8 cellular contexts compared by ENCODE assay signal in genomic region chr2:70190086-70190412, GRCh38. TPM values are rescaled to one million over a fixed set of nuclear protein-coding genes. Genes with fewer than 3 reads are reported as not detected.
A peak's percentile ranks its signal among the peaks of the same experiment; 100 is the strongest.
DNase-seq lines count a peak whose midpoint lies in the region; ATAC-seq, FAIRE-seq and TF ChIP-seq lines count a peak whose summit lies in the region.

No MANE protein-coding gene starts in this region.

- H3K9ac ChIP-seq in astrocyte (ENCODE audit: low read length) (peak overlapping the region; percentile 90), iPS-15b (ENCODE audit: low read depth, low read length) (peak overlapping the region; percentile 88)

- no peak for TF ChIP-seq CTCF in astrocyte (IDR thresholded peaks at IDR 0.05; ENCODE audit: insufficient read depth, low read depth, low read length)

- H2AFZ ChIP-seq in astrocyte (ENCODE audit: low read depth, low read length), result peak overlapping the region; percentile 88

- H3K9me3 ChIP-seq in astrocyte (ENCODE audit: insufficient read depth, low read depth, low read length) (no peaks in the 10 kb centered on the region), iPS-15b (ENCODE audit: control insufficient read depth, insufficient read depth, low read length) (no peaks in the 10 kb centered on the region)

- peak overlapping the region; percentile 85 for H3K4me3 ChIP-seq in astrocyte (ENCODE audit: insufficient read depth, low read depth, low read length)
- peak overlapping the region; percentile 96 for H3K4me3 ChIP-seq in iPS-15b (ENCODE audit: low read depth, low read length)

- no peaks in the 10 kb centered on the region for H3K79me2 ChIP-seq in astrocyte (ENCODE audit: insufficient read depth, low read length)

- H3K27me3 ChIP-seq in astrocyte (ENCODE audit: insufficient read depth, low read length) (no peaks in the 10 kb centered on the region), iPS-15b (ENCODE audit: control insufficient read depth, insufficient read depth, low read length) (no peaks in the 10 kb centered on the region)

- no peaks in the 10 kb centered on the region for H4K20me1 ChIP-seq in astrocyte (ENCODE audit: insufficient read depth, low read length)

- peak overlapping the region; percentile 92 for H3K27ac ChIP-seq in astrocyte (ENCODE audit: low read depth, low read length)

- peak overlapping the region; percentile 93 for H3K4me3 Mint-ChIP-seq in astrocyte (ENCODE audit: unreplicated experiment)

- H3K27me3 Mint-ChIP-seq in astrocyte (ENCODE audit: low read depth, unreplicated experiment), result no peaks in the 10 kb centered on the region

- H3K9me3 Mint-ChIP-seq in astrocyte (ENCODE audit: unreplicated experiment), result no peaks in the 10 kb centered on the region

- no peak for ATAC-seq in activated CD4-positive, CD25-positive, alpha-beta regulatory T cell treated with anti-CD3 and anti-CD28 coated beads, Interleukin-2, amount 50 U/mL, for 24 hours
- ATAC-seq in HG02588 (IDR thresholded peaks at IDR 0.05; ENCODE audit: unreplicated experiment), result peak; percentile 20

- peaks cover 11% of the 10 kb centered on the region for H3K4me1 Mint-ChIP-seq in astrocyte (ENCODE audit: low read depth, unreplicated experiment)

- peak; percentile 44 for DNase-seq in activated CD4-positive, CD25-positive, alpha-beta regulatory T cell treated with anti-CD3 and anti-CD28 coated beads, Interleukin-2, amount 50 U/mL, for 72 hours
- DNase-seq in NCI-H2227 treated with DMSO at 0.1 percent for 48 hours (lab: John Stamatoyannopoulos, UW) (peak; percentile 45), astrocyte (ENCODE audit: low read depth) (no peak), hippocampal formation (lab: John Stamatoyannopoulos, UW) (no peak)
- peak; percentile 30 to 37 for DNase-seq in stimulated activated CD4-positive, alpha-beta T cell treated with anti-CD3 and anti-CD28 coated beads, Interleukin-2, amount 100 ng/mL, for 48 hours

- peak overlapping the region; percentile 86 for H3K4me2 ChIP-seq in astrocyte (ENCODE audit: low read length)

- H3K27ac Mint-ChIP-seq in astrocyte (ENCODE audit: unreplicated experiment), result peak overlapping the region; percentile 100

- H3K4me1 ChIP-seq in astrocyte (ENCODE audit: insufficient read depth, low read length) (peaks cover 5% of the 10 kb centered on the region), iPS-15b (ENCODE audit: control insufficient read depth, insufficient read depth, low read length) (no peaks in the 10 kb centered on the region)

- no peak for FAIRE-seq in astrocyte (lab: Jason Lieb, UNC)

- no peaks in the 10 kb centered on the region for H3K36me3 Mint-ChIP-seq in astrocyte (ENCODE audit: low read depth, unreplicated experiment)

- H3K36me3 ChIP-seq in astrocyte (ENCODE audit: insufficient read depth, low read length) (no peaks in the 10 kb centered on the region), iPS-15b (ENCODE audit: control insufficient read depth, insufficient read depth, low read length) (no peaks in the 10 kb centered on the region)

RNA-seq across cellular contexts. Expression of gene C2orf42, which starts 0.8 kb away (rescaled TPM):
- total RNA-seq in astrocyte, result 15.2 and 20.7 TPM in 2 replicates

RNA-seq across cellular contexts. Expression of gene TIA1, which starts 58.4 kb away (rescaled TPM):
- total RNA-seq in astrocyte, result 104 and 112 TPM in 2 replicates

Comparison
In these comparisons a context has a peak if more than half of its experiments do, and no peak if none do; other contexts are left out.
1. DNase-seq: peak in activated CD4-positive, CD25-positive, alpha-beta regulatory T cell treated with anti-CD3 and anti-CD28 coated beads, Interleukin-2, amount 50 U/mL, for 72 hours (single experiment), NCI-H2227 treated with DMSO at 0.1 percent for 48 hours (single experiment) and stimulated activated CD4-positive, alpha-beta T cell treated with anti-CD3 and anti-CD28 coated beads, Interleukin-2, amount 100 ng/mL, for 48 hours (2 of 2); none in astrocyte (single experiment) and hippocampal formation (0 of 2).